In the genomic region with DNA sequence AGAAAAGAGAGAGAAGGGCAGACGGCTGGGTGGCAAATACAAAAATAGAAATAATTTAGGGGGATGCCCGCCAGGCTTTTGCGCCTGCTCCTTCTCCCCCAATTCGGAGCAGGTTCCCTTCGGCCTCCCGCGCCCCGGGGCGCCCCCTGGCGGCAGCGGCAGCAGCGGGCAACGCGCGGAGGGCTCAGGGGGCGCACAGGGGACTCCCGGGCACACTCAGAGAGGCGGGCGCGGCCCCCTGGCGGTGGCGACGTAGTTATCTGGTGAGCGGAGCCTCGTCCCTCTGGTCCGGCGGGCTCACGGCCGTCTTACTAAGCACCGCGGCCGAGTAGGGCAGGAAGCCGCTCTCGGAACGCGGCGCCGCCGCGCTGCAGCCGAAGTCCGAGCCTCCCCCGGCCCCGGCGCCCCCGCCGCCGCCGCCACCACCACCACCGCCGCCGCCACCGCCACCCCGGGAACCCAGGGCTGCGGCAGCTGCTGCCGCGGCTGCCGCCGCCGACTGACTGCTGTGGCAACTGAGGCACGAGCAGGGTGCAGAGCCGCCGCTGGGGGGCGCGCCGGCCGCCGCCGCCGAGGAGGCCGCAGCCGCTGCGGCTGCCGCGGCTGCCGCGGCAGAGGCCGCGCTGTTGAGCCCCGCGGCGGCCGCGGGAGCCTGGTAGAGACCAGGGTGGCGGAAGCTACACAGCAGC, we compare ENCODE assay signal across 1 cellular context.
TF ChIP-seq lines count a peak whose summit lies in the region.

No MANE protein-coding gene starts in this region.

TF ChIP-seq in WTC11, 78 proteins besides CTCF, POLR2A, EP300 and RAD21 (continued from another document):
- TF ChIP-seq, protein P1, sequence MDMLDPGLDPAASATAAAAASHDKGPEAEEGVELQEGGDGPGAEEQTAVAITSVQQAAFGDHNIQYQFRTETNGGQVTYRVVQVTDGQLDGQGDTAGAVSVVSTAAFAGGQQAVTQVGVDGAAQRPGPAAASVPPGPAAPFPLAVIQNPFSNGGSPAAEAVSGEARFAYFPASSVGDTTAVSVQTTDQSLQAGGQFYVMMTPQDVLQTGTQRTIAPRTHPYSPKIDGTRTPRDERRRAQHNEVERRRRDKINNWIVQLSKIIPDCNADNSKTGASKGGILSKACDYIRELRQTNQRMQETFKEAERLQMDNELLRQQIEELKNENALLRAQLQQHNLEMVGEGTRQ (CRISPR knock-in tag; IDR thresholded peaks at IDR 0.05), result no peak
- TF ChIP-seq ZNF423 (CRISPR knock-in tag; IDR thresholded peaks at IDR 0.05) (peak; percentile 49; the same call in 1 of the 2 replicates), MXD4 (CRISPR knock-in tag; IDR thresholded peaks at IDR 0.05; ENCODE audit: borderline replicate concordance) (peak; percentile 77; the same call in 1 of the 2 replicates)
